In genomic region chr22:38958359-38958943, GRCh38 we compare ENCODE assay signal across 22 cellular contexts. TPM values are rescaled to one million over a fixed set of nuclear protein-coding genes. Genes with fewer than 3 reads are reported as not detected.
DNase-seq lines count a peak whose midpoint lies in the region; ATAC-seq lines count a peak whose summit lies in the region.
"Had no signal": no experiment of that assay in that cellular context is flagged by ENCODE, and none has a peak within 500 bp of the region (broad histone marks: within the 10 kb centered on the region; RNA-seq: fewer than 3 reads in every experiment).

No MANE protein-coding gene starts in this region.

- H3K9me3 ChIP-seq in mononuclear cell (ENCODE audit: low read depth, low read length) = no peaks in the 10 kb centered on the region
- H3K9me3 ChIP-seq: MG63 had no signal

- H3K27me3 ChIP-seq in mononuclear cell (ENCODE audit: insufficient read depth, low read length) = no peaks in the 10 kb centered on the region
- H3K27me3 ChIP-seq: MG63 had no signal

- DNase-seq in T-helper 1 cell (no peak), NCI-H446 treated with DMSO at 0.1 percent for 48 hours (lab: John Stamatoyannopoulos, UW) (no peak), cerebellar nuclear complex (lab: John Stamatoyannopoulos, UW) (no peak)
- no peak for DNase-seq in stimulated activated naive CD8-positive, alpha-beta T cell treated with anti-CD3 and anti-CD28 coated beads, Interleukin-15, amount 100 ng/mL, for 72 hours
- DNase-seq: CD4-positive, alpha-beta T cell; EL; HCEC 1CT; Kasumi-1; MG63; NCI-H1048; NCI-H1436; NCI-H2029; NCI-H345; NCI-H526; PC-3; RPMI8226 had no signal

- ATAC-seq in stimulated activated naive CD8-positive, alpha-beta T cell treated with anti-CD3 and anti-CD28 coated beads, Interleukin-15, amount 100 ng/mL, for 72 hours = no peak
- no peak for ATAC-seq in GM21367 (IDR thresholded peaks at IDR 0.05; ENCODE audit: unreplicated experiment)
- ATAC-seq: GM23338, PC-3 had no signal

- peaks cover 62% of the 10 kb centered on the region for H3K4me1 ChIP-seq in mononuclear cell (ENCODE audit: insufficient read depth, low read length)

- H3K9me3 Mint-ChIP-seq in T-helper 1 cell treated with Interleukin-12 subunit alpha and Interleukin-12 subunit beta and Interleukin-4 antibody, amounts not matched to agents 30 μg/mL and 1 μg/mL, for 36 hours = no peaks in the 10 kb centered on the region
- no peaks in the 10 kb centered on the region for H3K9me3 Mint-ChIP-seq in stimulated activated naive CD8-positive, alpha-beta T cell treated with anti-CD3 and anti-CD28 coated beads, Interleukin-15, Interleukin-2, amounts not matched to agents 100 ng/mL and 50 ng/mL, for 24 hours
- no peaks in the 10 kb centered on the region for H3K9me3 Mint-ChIP-seq in stimulated activated naive CD8-positive, alpha-beta T cell treated with anti-CD3 and anti-CD28 coated beads, Interleukin-15, amount 100 ng/mL, for 72 hours
- H3K9me3 Mint-ChIP-seq: CD4-positive, alpha-beta T cell; GM23338; IgD-negative memory B cell had no signal

- H3K4me3 Mint-ChIP-seq in T-helper 1 cell treated with Interleukin-12 subunit alpha and Interleukin-12 subunit beta and Interleukin-4 antibody, amounts not matched to agents 30 μg/mL and 1 μg/mL, for 36 hours = no peak overlapping the region
- H3K4me3 Mint-ChIP-seq in stimulated activated naive CD8-positive, alpha-beta T cell treated with anti-CD3 and anti-CD28 coated beads, Interleukin-15, Interleukin-2, amounts not matched to agents 100 ng/mL and 50 ng/mL, for 24 hours = no peak overlapping the region
- no peak overlapping the region for H3K4me3 Mint-ChIP-seq in stimulated activated naive CD8-positive, alpha-beta T cell treated with anti-CD3 and anti-CD28 coated beads, Interleukin-15, amount 100 ng/mL, for 72 hours
- H3K4me3 Mint-ChIP-seq: CD4-positive, alpha-beta T cell; GM23338; IgD-negative memory B cell had no signal

- H3K4me1 Mint-ChIP-seq in T-helper 1 cell treated with Interleukin-12 subunit alpha and Interleukin-12 subunit beta and Interleukin-4 antibody, amounts not matched to agents 30 μg/mL and 1 μg/mL, for 36 hours (ENCODE audit: low read depth) = peaks cover 39% of the 10 kb centered on the region
- peaks cover 19% of the 10 kb centered on the region for H3K4me1 Mint-ChIP-seq in stimulated activated naive CD8-positive, alpha-beta T cell treated with anti-CD3 and anti-CD28 coated beads, Interleukin-15, Interleukin-2, amounts not matched to agents 100 ng/mL and 50 ng/mL, for 24 hours (ENCODE audit: low read depth)
- peaks cover 40% of the 10 kb centered on the region for H3K4me1 Mint-ChIP-seq in stimulated activated naive CD8-positive, alpha-beta T cell treated with anti-CD3 and anti-CD28 coated beads, Interleukin-15, amount 100 ng/mL, for 72 hours

- no peaks in the 10 kb centered on the region for H3K36me3 Mint-ChIP-seq in T-helper 1 cell treated with Interleukin-12 subunit alpha and Interleukin-12 subunit beta and Interleukin-4 antibody, amounts not matched to agents 30 μg/mL and 1 μg/mL, for 36 hours (ENCODE audit: low read depth)
- no peaks in the 10 kb centered on the region for H3K36me3 Mint-ChIP-seq in stimulated activated naive CD8-positive, alpha-beta T cell treated with anti-CD3 and anti-CD28 coated beads, Interleukin-15, Interleukin-2, amounts not matched to agents 100 ng/mL and 50 ng/mL, for 24 hours (ENCODE audit: low read depth)
- H3K36me3 Mint-ChIP-seq: IgD-negative memory B cell had no signal

- peak overlapping the region; percentile 22 for H3K4me3 ChIP-seq in mononuclear cell (ENCODE audit: low read length)
- H3K4me3 ChIP-seq: GM23338, MG63 had no signal

- H3K27me3 Mint-ChIP-seq in T-helper 1 cell treated with Interleukin-12 subunit alpha and Interleukin-12 subunit beta and Interleukin-4 antibody, amounts not matched to agents 30 μg/mL and 1 μg/mL, for 36 hours (ENCODE audit: low read depth) = peaks cover 4% of the 10 kb centered on the region
- H3K27me3 Mint-ChIP-seq in stimulated activated naive CD8-positive, alpha-beta T cell treated with anti-CD3 and anti-CD28 coated beads, Interleukin-15, Interleukin-2, amounts not matched to agents 100 ng/mL and 50 ng/mL, for 24 hours = no peaks in the 10 kb centered on the region
- peaks cover 46% of the 10 kb centered on the region for H3K27me3 Mint-ChIP-seq in stimulated activated naive CD8-positive, alpha-beta T cell treated with anti-CD3 and anti-CD28 coated beads, Interleukin-15, amount 100 ng/mL, for 72 hours
- H3K27me3 Mint-ChIP-seq: CD4-positive, alpha-beta T cell had no signal

- H3K27ac Mint-ChIP-seq in T-helper 1 cell treated with Interleukin-12 subunit alpha and Interleukin-12 subunit beta and Interleukin-4 antibody, amounts not matched to agents 30 μg/mL and 1 μg/mL, for 36 hours = peak overlapping the region; percentile 82
- H3K27ac Mint-ChIP-seq in stimulated activated naive CD8-positive, alpha-beta T cell treated with anti-CD3 and anti-CD28 coated beads, Interleukin-15, Interleukin-2, amounts not matched to agents 100 ng/mL and 50 ng/mL, for 24 hours = peak overlapping the region; percentile 78
- peak overlapping the region in 1 of 2 donors; percentile 86 for H3K27ac Mint-ChIP-seq in stimulated activated naive CD8-positive, alpha-beta T cell treated with anti-CD3 and anti-CD28 coated beads, Interleukin-15, amount 100 ng/mL, for 72 hours
- H3K27ac Mint-ChIP-seq: CD4-positive, alpha-beta T cell; GM23338; IgD-negative memory B cell had no signal

RNA-seq across cellular contexts. Expression of gene APOBEC3A, which starts 1.0 kb away (rescaled TPM):
- total RNA-seq in mononuclear cell = 42.5 TPM
- total RNA-seq: GM23338, PC-3 had no signal

RNA-seq across cellular contexts. Expression of gene APOBEC3B, which starts 23.7 kb away (rescaled TPM):
- 0.31 TPM for total RNA-seq in mononuclear cell
- total RNA-seq: CD4-positive, alpha-beta T cell had no signal

RNA-seq across cellular contexts. Expression of gene APOBEC3C, which starts 55.6 kb away (rescaled TPM):
- 9.2 TPM for total RNA-seq in mononuclear cell
